Comparison of ENCODE assay signal across 9 cellular contexts in the genomic region with DNA sequence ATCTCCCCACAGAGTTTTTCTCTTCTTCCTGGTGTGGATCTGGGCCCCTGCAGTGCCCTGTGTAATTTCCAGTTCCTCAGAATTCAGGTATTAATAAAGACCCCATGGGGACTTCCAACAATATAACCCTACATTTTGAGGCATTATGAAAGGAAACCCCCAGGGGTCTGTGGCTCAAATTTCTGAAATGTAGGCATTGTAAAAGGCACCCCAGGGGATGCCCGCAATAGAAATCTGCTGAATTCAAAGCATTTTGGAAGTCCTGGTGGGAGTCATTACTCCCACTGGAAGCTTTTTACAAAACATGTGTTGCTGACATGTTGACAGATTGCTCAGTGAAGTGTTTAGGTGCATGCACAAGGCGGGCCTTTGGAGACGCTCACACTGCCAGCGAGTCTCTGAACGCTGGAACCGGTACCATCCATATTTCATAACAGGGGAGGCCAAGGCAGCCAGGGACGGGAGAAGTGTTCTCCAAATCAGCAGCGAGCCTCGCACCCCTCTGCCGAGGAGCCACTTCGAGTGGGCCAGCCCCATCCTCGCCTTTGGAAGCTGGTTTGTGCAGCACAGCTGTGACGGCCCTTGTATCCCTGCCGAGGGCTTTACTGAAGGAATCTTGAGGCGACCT.
DNase-seq lines count a peak whose midpoint lies in the region; ATAC-seq, FAIRE-seq and TF ChIP-seq lines count a peak whose summit lies in the region.
"Had no signal": no experiment of that assay in that cellular context is flagged by ENCODE, and none has a peak within 500 bp of the region (broad histone marks: within the 10 kb centered on the region; RNA-seq: fewer than 3 reads in every experiment).

No MANE protein-coding gene starts in this region.

- under 1% methylated on average over 15 of the region's 15 CpGs for WGBS in K562 (ENCODE audit: insufficient coverage, low coverage, missing lambda C conversion rate)

- POLR2A ChIA-PET in K562 (lab: Yijun Ruan, JAX), result no interaction called here
- POLR2A ChIA-PET in activated CD4-positive, alpha-beta T cell treated with anti-CD3 and anti-CD28 coated beads, Interleukin-2, amount 10 ng/mL, durations not matched to agents 7 days and 5 days (lab: Charles Lee), result no interaction called here

- FAIRE-seq in K562 (lab: Jason Lieb, UNC), result no peak

- H3K4me1 ChIP-seq in K562 (replicated peaks in 1 of 2; ENCODE audit: control insufficient read depth in 2 of 2, insufficient read depth in 2 of 2, low read length in 2 of 2), result peaks cover 0 to 6% of the 10 kb centered on the region in 2 experiments; a peak in 2 of 5 replicates

- peaks cover 4% of the 10 kb centered on the region; the same call in 1 of the 2 replicates for H4K20me1 ChIP-seq in K562 (replicated peaks; ENCODE audit: control insufficient read depth, insufficient read depth, low read length)

- H3K36me3 Mint-ChIP-seq in natural killer cell treated with Interleukin-12 subunit alpha and Interleukin-12 subunit beta and Interleukin-15 and Interleukin-18, amount 100 ng/mL, for 72 hours, result no peaks in the 10 kb centered on the region
- no peaks in the 10 kb centered on the region for H3K36me3 Mint-ChIP-seq in activated CD4-positive, alpha-beta T cell treated with anti-CD3 and anti-CD28 coated beads, Interleukin-2, amount 10 ng/mL, durations not matched to agents 7 days and 5 days (ENCODE audit: low read depth)

- no peak overlapping the region for H3K4me3 Mint-ChIP-seq in natural killer cell treated with Interleukin-12 subunit alpha and Interleukin-12 subunit beta and Interleukin-15 and Interleukin-18, amount 100 ng/mL, for 72 hours
- H3K4me3 Mint-ChIP-seq in activated CD4-positive, alpha-beta T cell treated with anti-CD3 and anti-CD28 coated beads, Interleukin-2, amount 10 ng/mL, durations not matched to agents 7 days and 5 days, result no peak overlapping the region

- no peak overlapping the region for H2AFZ ChIP-seq in K562 (ENCODE audit: low read depth, low read length)

- no peaks in the 10 kb centered on the region for H3K9me3 Mint-ChIP-seq in natural killer cell treated with Interleukin-12 subunit alpha and Interleukin-12 subunit beta and Interleukin-15 and Interleukin-18, amount 100 ng/mL, for 72 hours
- H3K9me3 Mint-ChIP-seq in activated CD4-positive, alpha-beta T cell treated with anti-CD3 and anti-CD28 coated beads, Interleukin-2, amount 10 ng/mL, durations not matched to agents 7 days and 5 days, result no peaks in the 10 kb centered on the region

- no peak for TF ChIP-seq POLR2A in K562 (conservative IDR thresholded peaks at IDR 0.05)

- no peak for TF ChIP-seq CTCF in K562 (IDR thresholded peaks at IDR 0.05 in 2 of 3, conservative IDR thresholded peaks at IDR 0.05 in 1 of 3; ENCODE audit: insufficient read depth in 2 of 3, low read depth in 1 of 3, low read length in 3 of 3)

- ATAC-seq in K562, result 0 out of 3 replicates have a peak, but pooled peaks have one; percentile 26
- ATAC-seq in natural killer cell treated with Interleukin-12 subunit alpha and Interleukin-12 subunit beta and Interleukin-15 and Interleukin-18, amount 100 ng/mL, for 72 hours, result no peak

- no peak overlapping the region for H3K4me2 ChIP-seq in K562 (ENCODE audit: insufficient read depth, low read length)

- BruUV-seq in K562 (replicated peaks; lab: Mats Ljungman, UMichigan), result no TSS peak

- H3K27me3 ChIP-seq in K562 (ENCODE audit: control insufficient read depth in 2 of 2, insufficient read depth in 2 of 2, low read length in 2 of 2), result peaks cover 27 to 54% of the 10 kb centered on the region in 2 experiments; a peak in 3 of 5 replicates

- H3K9me3 ChIP-seq in K562 (replicated peaks; ENCODE audit: control insufficient read depth, insufficient read depth, low read depth, low read length), result no peaks in the 10 kb centered on the region

- DNase-seq in NCI-H1092 treated with DMSO at 0.1 percent for 48 hours (lab: John Stamatoyannopoulos, UW) (peak; percentile 75), K562 (ENCODE audit: extremely low read depth in 1 of 4, low spot score in 3 of 4) (no peak), inferior parietal cortex (ENCODE audit: extremely low spot score) (peak; percentile 24), smooth muscle cell of the brain vasculature (ENCODE audit: low read depth, low spot score) (peak; percentile 65), NOMO-1 treated with DMSO at 0.1 percent for 48 hours (lab: John Stamatoyannopoulos, UW; ENCODE audit: unreplicated experiment) (no peak), epidermal melanocyte (ENCODE audit: insufficient read length, low spot score) (no peak)
- no peak for DNase-seq in natural killer cell treated with Interleukin-12 subunit alpha and Interleukin-12 subunit beta and Interleukin-15 and Interleukin-18, amount 100 ng/mL, for 72 hours (ENCODE audit: low spot score)
- DNase-seq in activated CD4-positive, alpha-beta T cell treated with anti-CD3 and anti-CD28 coated beads, Interleukin-2, amount 10 ng/mL, durations not matched to agents 7 days and 5 days, result no peak
- DNase-seq: NCI-H2029 had no signal

- no peak overlapping the region for H3K9ac ChIP-seq in K562 (ENCODE audit: insufficient read depth in 1 of 2, low read depth in 2 of 2, low read length in 2 of 2)

- H3K36me3 ChIP-seq in K562 (ENCODE audit: control insufficient read depth, insufficient read depth, low read length), result no peaks in the 10 kb centered on the region

- H3K4me1 Mint-ChIP-seq in natural killer cell treated with Interleukin-12 subunit alpha and Interleukin-12 subunit beta and Interleukin-15 and Interleukin-18, amount 100 ng/mL, for 72 hours (ENCODE audit: low read depth in 2 of 2), result no peaks in the 10 kb centered on the region
- no peaks in the 10 kb centered on the region for H3K4me1 Mint-ChIP-seq in activated CD4-positive, alpha-beta T cell treated with anti-CD3 and anti-CD28 coated beads, Interleukin-2, amount 10 ng/mL, durations not matched to agents 7 days and 5 days

- H3K79me2 ChIP-seq in K562 (ENCODE audit: control insufficient read depth, insufficient read depth, low read length), result no peaks in the 10 kb centered on the region

- no peaks in the 10 kb centered on the region for H3K9me1 ChIP-seq in K562 (ENCODE audit: control insufficient read depth, insufficient read depth, low read length)

- H3K4me3 ChIP-seq in K562, result no peak overlapping the region

- intact Hi-C loops in K562 (cut with micrococcal nuclease), result no loop called here

- peaks cover 15 to 19% of the 10 kb centered on the region in 2 donors for H3K27me3 Mint-ChIP-seq in natural killer cell treated with Interleukin-12 subunit alpha and Interleukin-12 subunit beta and Interleukin-15 and Interleukin-18, amount 100 ng/mL, for 72 hours
- H3K27me3 Mint-ChIP-seq in activated CD4-positive, alpha-beta T cell treated with anti-CD3 and anti-CD28 coated beads, Interleukin-2, amount 10 ng/mL, durations not matched to agents 7 days and 5 days, result peaks cover 20% of the 10 kb centered on the region

- in situ Hi-C loops in K562 (cut with MboI), result no loop called here

- H3K27ac ChIP-seq in K562 (ENCODE audit: extremely low read depth, low read depth, low read length), result no peak overlapping the region

- H3K27ac Mint-ChIP-seq in natural killer cell treated with Interleukin-12 subunit alpha and Interleukin-12 subunit beta and Interleukin-15 and Interleukin-18, amount 100 ng/mL, for 72 hours, result no peak overlapping the region
- H3K27ac Mint-ChIP-seq in activated CD4-positive, alpha-beta T cell treated with anti-CD3 and anti-CD28 coated beads, Interleukin-2, amount 10 ng/mL, durations not matched to agents 7 days and 5 days, result no peak overlapping the region

- no peak for TF ChIP-seq EP300 in K562 (IDR thresholded peaks at IDR 0.05; ENCODE audit: low read length)

- TF ChIP-seq RAD21 in K562 (CRISPR knock-in tag; conservative IDR thresholded peaks at IDR 0.05 in 1 of 2, IDR thresholded peaks at IDR 0.05 in 1 of 2), result no peak

- CTCF ChIA-PET in K562 (lab: Yijun Ruan, JAX; ENCODE audit: low intra/inter-chr PET ratio), result no interaction called here
- CTCF ChIA-PET in activated CD4-positive, alpha-beta T cell treated with anti-CD3 and anti-CD28 coated beads, Interleukin-2, amount 10 ng/mL, durations not matched to agents 7 days and 5 days (lab: Charles Lee), result no interaction called here

TF ChIP-seq in K562, 482 proteins besides CTCF, POLR2A, EP300 and RAD21:
- TF ChIP-seq, protein P1, sequence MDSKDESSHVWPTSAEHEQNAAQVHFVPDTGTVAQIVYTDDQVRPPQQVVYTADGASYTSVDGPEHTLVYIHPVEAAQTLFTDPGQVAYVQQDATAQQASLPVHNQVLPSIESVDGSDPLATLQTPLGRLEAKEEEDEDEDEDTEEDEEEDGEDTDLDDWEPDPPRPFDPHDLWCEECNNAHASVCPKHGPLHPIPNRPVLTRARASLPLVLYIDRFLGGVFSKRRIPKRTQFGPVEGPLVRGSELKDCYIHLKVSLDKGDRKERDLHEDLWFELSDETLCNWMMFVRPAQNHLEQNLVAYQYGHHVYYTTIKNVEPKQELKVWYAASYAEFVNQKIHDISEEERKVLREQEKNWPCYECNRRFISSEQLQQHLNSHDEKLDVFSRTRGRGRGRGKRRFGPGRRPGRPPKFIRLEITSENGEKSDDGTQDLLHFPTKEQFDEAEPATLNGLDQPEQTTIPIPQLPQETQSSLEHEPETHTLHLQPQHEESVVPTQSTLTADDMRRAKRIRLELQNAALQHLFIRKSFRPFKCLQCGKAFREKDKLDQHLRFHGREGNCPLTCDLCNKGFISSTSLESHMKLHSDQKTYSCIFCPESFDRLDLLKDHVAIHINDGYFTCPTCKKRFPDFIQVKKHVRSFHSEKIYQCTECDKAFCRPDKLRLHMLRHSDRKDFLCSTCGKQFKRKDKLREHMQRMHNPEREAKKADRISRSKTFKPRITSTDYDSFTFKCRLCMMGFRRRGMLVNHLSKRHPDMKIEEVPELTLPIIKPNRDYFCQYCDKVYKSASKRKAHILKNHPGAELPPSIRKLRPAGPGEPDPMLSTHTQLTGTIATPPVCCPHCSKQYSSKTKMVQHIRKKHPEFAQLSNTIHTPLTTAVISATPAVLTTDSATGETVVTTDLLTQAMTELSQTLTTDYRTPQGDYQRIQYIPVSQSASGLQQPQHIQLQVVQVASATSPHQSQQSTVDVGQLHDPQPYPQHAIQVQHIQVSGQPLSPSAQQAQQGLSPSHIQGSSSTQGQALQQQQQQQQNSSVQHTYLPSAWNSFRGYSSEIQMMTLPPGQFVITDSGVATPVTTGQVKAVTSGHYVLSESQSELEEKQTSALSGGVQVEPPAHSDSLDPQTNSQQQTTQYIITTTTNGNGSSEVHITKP (IDR thresholded peaks at IDR 0.05; ENCODE audit: partially characterized antibody), result peak; percentile 85
- TF ChIP-seq POU5F1 (IDR thresholded peaks at IDR 0.05; ENCODE audit: borderline replicate concordance, low read depth, low read length, partially characterized antibody), result no peak

Comparison
In these comparisons a context has a peak if more than half of its experiments do, and no peak if none do; other contexts are left out.
1. DNase-seq: peak in NCI-H1092 treated with DMSO at 0.1 percent for 48 hours (single experiment), inferior parietal cortex (single experiment) and smooth muscle cell of the brain vasculature (single experiment); none in K562 (0 of 4), NOMO-1 treated with DMSO at 0.1 percent for 48 hours (single experiment), epidermal melanocyte (single experiment), natural killer cell treated with Interleukin-12 subunit alpha and Interleukin-12 subunit beta and Interleukin-15 and Interleukin-18, amount 100 ng/mL, for 72 hours (single experiment) and activated CD4-positive, alpha-beta T cell treated with anti-CD3 and anti-CD28 coated beads, Interleukin-2, amount 10 ng/mL, durations not matched to agents 7 days and 5 days (single experiment).